ENCODE assay signal across 28 cellular contexts in the genomic region with DNA sequence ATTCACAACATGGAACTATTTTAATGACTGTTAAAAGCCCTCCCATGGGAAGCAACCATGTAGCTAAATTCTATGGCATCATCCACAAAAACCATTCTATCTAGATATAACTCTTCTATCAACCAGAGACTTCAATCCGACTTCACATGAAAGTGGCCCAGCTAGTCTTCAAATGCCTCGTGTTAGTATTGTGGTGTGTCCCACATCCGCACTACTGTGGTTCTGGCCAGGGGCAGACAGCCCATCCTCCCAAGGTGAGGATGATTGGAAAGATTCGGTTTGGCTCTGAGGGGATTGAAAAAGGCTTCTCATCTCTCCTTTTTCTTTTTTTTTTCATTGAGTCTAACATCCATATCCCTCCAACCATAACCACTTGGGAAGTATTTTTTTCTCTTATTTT.
"Had no signal": no experiment of that assay in that cellular context is flagged by ENCODE, and none has a peak within 500 bp of the region (broad histone marks: within the 10 kb centered on the region; RNA-seq: fewer than 3 reads in every experiment).

No MANE protein-coding gene starts in this region.

- H3K4me3 ChIP-seq: coronary artery, dorsolateral prefrontal cortex, esophagus squamous epithelium, gastrocnemius medialis, heart right ventricle, left lung, lower lobe of right lung, mucosa of descending colon had no signal

- H3K27ac Mint-ChIP-seq: endodermal cell, immature natural killer cell, mesothelial cell of epicardium, naive B cell had no signal

- H3K36me3 ChIP-seq: esophagus squamous epithelium, gastrocnemius medialis, heart right ventricle, left lung, lower lobe of right lung had no signal

- DNase-seq: dermis blood vessel endothelial cell; dorsolateral prefrontal cortex; effector CD4-positive, alpha-beta T cell; effector memory CD4-positive, alpha-beta T cell; endodermal cell; erythroblast; esophagus squamous epithelium; foreskin fibroblast; foreskin melanocyte; gastrocnemius medialis; glutamatergic neuron; head of caudate nucleus; heart right ventricle; hypothalamus; islet precursor cell; left cardiac atrium; left lung; left ventricle myocardium superior; lower lobe of right lung; mesenchymal stem cell; mucosa of descending colon; naive B cell; naive thymus-derived CD8-positive, alpha-beta T cell had no signal

- H3K4me3 Mint-ChIP-seq: endodermal cell; mesothelial cell of epicardium; naive B cell; naive thymus-derived CD8-positive, alpha-beta T cell had no signal

- H3K4me1 Mint-ChIP-seq: endodermal cell had no signal

- ATAC-seq: esophagus mucosa; gastrocnemius medialis; heart right ventricle; left cardiac atrium; left lung; left ventricle myocardium superior; lower lobe of right lung; mucosa of descending colon; naive thymus-derived CD8-positive, alpha-beta T cell had no signal

- H3K27me3 ChIP-seq: esophagus squamous epithelium, gastrocnemius medialis, heart right ventricle, left lung had no signal

- H3K27ac ChIP-seq: coronary artery, dorsolateral prefrontal cortex, epithelial cell of prostate, esophagus squamous epithelium, gastrocnemius medialis, heart right ventricle, left lung, lower lobe of right lung had no signal

- H3K27me3 Mint-ChIP-seq: naive B cell; naive thymus-derived CD8-positive, alpha-beta T cell had no signal
